1 cellular context compared by ENCODE assay signal in genomic region chr13:101626925-101627555, GRCh38.
TF ChIP-seq lines count a peak whose summit lies in the region.

No MANE protein-coding gene starts in this region.

TF ChIP-seq in WTC11, 78 proteins besides CTCF, POLR2A, EP300 and RAD21 (continued from another document):
- TF ChIP-seq ZNF281 (CRISPR knock-in tag; IDR thresholded peaks at IDR 0.05) (no peak), ZBTB43 (CRISPR knock-in tag; IDR thresholded peaks at IDR 0.05) (no peak)
